1 cellular context compared by ENCODE assay signal in the genomic region with DNA sequence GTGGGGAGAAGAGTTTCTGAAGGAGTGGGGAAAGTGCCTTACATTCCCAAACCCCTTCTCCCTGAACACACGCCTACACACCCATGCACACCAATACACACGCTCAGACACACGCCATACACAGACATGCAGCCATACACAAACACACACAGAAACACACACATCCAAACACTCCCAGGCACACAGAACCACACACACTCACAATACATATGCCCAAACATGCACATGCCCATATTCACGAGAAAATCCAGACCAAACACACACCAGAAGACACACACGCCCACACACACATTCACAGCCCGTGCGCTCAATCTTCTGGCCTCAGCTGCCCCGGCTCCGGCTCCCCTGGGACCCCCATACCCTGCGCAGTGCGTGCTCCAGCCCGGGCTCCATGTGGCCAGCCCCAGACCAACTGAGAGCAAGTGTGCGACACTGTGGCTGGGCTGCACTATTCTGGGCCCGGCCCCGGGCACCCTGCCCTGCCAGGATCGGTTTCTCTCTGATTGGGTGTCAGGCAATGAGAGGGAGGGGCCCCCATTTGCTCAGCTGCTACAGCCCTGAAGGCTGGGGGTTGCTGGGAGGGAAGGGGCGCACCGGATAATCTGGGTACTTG.
TF ChIP-seq lines count a peak whose summit lies in the region.

Gene PRKAG3 (minus strand): TSS at position 426 of the 613 bp plus-strand sequence.

TF ChIP-seq in HepG2, 621 proteins besides CTCF, POLR2A, EP300 and RAD21:
- TF ChIP-seq ATF4 (CRISPR knock-in tag; IDR thresholded peaks at IDR 0.05) (no peak), ZNF687 (CRISPR knock-in tag; IDR thresholded peaks at IDR 0.05) (peak; percentile 28; the same call in 1 of the 2 replicates), CREM (IDR thresholded peaks at IDR 0.05) (no peak), CREM (CRISPR knock-in tag; IDR thresholded peaks at IDR 0.05) (no peak), CREBL2 (CRISPR knock-in tag; IDR thresholded peaks at IDR 0.05; ENCODE audit: borderline replicate concordance) (no peak), TBX2 (CRISPR knock-in tag; IDR thresholded peaks at IDR 0.05; ENCODE audit: borderline replicate concordance) (0 out of 2 replicates have a peak, but pooled peaks have one; percentile 24), SP1 (IDR thresholded peaks at IDR 0.05) (no peak), SP1 (CRISPR knock-in tag; IDR thresholded peaks at IDR 0.05) (no peak), NBN (conservative IDR thresholded peaks at IDR 0.05) (0 out of 2 replicates have a peak, but pooled peaks have one; percentile 48)
- TF ChIP-seq, protein P1, sequence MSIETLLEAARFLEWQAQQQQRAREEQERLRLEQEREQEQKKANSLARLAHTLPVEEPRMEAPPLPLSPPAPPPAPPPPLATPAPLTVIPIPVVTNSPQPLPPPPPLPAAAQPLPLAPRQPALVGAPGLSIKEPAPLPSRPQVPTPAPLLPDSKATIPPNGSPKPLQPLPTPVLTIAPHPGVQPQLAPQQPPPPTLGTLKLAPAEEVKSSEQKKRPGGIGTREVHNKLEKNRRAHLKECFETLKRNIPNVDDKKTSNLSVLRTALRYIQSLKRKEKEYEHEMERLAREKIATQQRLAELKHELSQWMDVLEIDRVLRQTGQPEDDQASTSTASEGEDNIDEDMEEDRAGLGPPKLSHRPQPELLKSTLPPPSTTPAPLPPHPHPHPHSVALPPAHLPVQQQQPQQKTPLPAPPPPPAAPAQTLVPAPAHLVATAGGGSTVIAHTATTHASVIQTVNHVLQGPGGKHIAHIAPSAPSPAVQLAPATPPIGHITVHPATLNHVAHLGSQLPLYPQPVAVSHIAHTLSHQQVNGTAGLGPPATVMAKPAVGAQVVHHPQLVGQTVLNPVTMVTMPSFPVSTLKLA (IDR thresholded peaks at IDR 0.05): 0 out of 2 replicates have a peak, but pooled peaks have one; percentile 3
